ENCODE assay signal across 16 cellular contexts in the genomic region with DNA sequence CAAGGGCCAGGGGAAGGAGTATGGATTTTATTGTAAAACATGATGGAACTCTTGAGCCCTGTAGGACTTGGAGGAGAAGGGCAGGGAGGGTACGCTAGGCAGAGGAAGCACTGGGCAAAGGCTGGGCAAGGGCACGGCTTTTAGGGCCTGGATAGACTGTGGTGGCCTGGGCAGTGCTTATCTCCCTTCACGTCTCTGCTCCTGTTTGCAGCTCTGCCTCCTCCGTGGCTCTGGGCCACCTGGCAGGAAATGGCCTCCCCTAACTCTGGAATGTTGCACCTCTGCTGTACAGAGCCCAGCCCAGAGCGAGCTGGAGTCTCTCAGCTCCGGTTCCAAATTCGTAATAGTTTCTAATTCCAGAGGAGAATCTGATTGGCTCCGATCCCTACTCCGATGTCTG. TPM values are rescaled to one million over a fixed set of nuclear protein-coding genes. Genes with fewer than 3 reads are reported as not detected.
DNase-seq lines count a peak whose midpoint lies in the region; ATAC-seq, FAIRE-seq and TF ChIP-seq lines count a peak whose summit lies in the region.
"Had no signal": no experiment of that assay in that cellular context is flagged by ENCODE, and none has a peak within 500 bp of the region (broad histone marks: within the 10 kb centered on the region; RNA-seq: fewer than 3 reads in every experiment).

No MANE protein-coding gene starts in this region.

- CTCF ChIA-PET in H1 (lab: Charles Lee; ENCODE audit: partially characterized antibody): interaction anchor here (0.6 to 1.1 kb wide), 5 partner anchors 19 to 407 kb away, joined by 3 to 4 read pairs (median 3); no protein-coding TSS in a partner anchor

- no peak overlapping the region for H4K5ac ChIP-seq in H1 (ENCODE audit: insufficient read length, low read depth, low read length)

- TF ChIP-seq RAD21 in H1 (IDR thresholded peaks at IDR 0.05 in 1 of 2, conservative IDR thresholded peaks at IDR 0.05 in 1 of 2; ENCODE audit: low read depth in 2 of 2, low read length in 2 of 2): no peak

- H3K4ac ChIP-seq in H1 (replicated peaks; ENCODE audit: insufficient read length, low read depth, low read length) (no peak overlapping the region), neuronal stem cell (ENCODE audit: low read length) (no peak overlapping the region)

- H3K23me2 ChIP-seq in H1 (ENCODE audit: low read depth, low read length): no peaks in the 10 kb centered on the region

- H3K4me2 ChIP-seq in GM23338 (no peak overlapping the region), H1 (ENCODE audit: insufficient read depth in 1 of 2, low read depth in 2 of 2, low read length in 2 of 2) (no peak overlapping the region), neuronal stem cell (ENCODE audit: insufficient read depth, low read length, poor library complexity, severe bottlenecking) (no peak overlapping the region)
- H3K4me2 ChIP-seq: A549 had no signal

- H4K8ac ChIP-seq in H1 (ENCODE audit: extremely low read depth, insufficient read depth, low read length) (no peak overlapping the region), neuronal stem cell (ENCODE audit: low read depth, low read length) (no peak overlapping the region)

- no peaks in the 10 kb centered on the region; the same call in 1 of the 3 replicates for H3K9me3 Mint-ChIP-seq in GM23338
- H3K9me3 Mint-ChIP-seq: CD8-positive, alpha-beta T cell had no signal

- H4K20me1 ChIP-seq in GM23338 (replicated peaks; ENCODE audit: insufficient read depth) (no peaks in the 10 kb centered on the region), H1 (replicated peaks in 1 of 2; ENCODE audit: control insufficient read depth in 1 of 2, insufficient read depth in 2 of 2, low read length in 2 of 2) (no peaks in the 10 kb centered on the region)

- H3K56ac ChIP-seq in H1 (replicated peaks; ENCODE audit: insufficient read length, low read depth, low read length): no peak overlapping the region

- peak overlapping the region; percentile 15; the same call in 1 of the 2 replicates for H3K18ac ChIP-seq in H1 (ENCODE audit: extremely low read depth, low read length)
- peak overlapping the region; percentile 63 for H3K18ac ChIP-seq in neuronal stem cell (ENCODE audit: low read length)

- H2BK5ac ChIP-seq in H1 (ENCODE audit: low read depth, low read length) (no peak overlapping the region), neuronal stem cell (ENCODE audit: low read length) (no peak overlapping the region)

- no peak for TF ChIP-seq EP300 in H1 (IDR thresholded peaks at IDR 0.05; ENCODE audit: borderline replicate concordance in 1 of 2, low read depth in 2 of 2, low read length in 2 of 2)

- H3K79me1 ChIP-seq in H1 (ENCODE audit: low read depth, low read length): no peaks in the 10 kb centered on the region
- no peaks in the 10 kb centered on the region for H3K79me1 ChIP-seq in neuronal stem cell (ENCODE audit: low read depth, low read length)

- TF ChIP-seq POLR2A in H1 (IDR thresholded peaks at IDR 0.05; ENCODE audit: control extremely low read depth in 1 of 2, low read depth in 2 of 2, low read length in 2 of 2): no peak

- H3K27ac ChIP-seq in left ventricle myocardium inferior (replicated peaks) (no peak overlapping the region), GM23338 (ENCODE audit: low read depth) (no peak overlapping the region), H1 (ENCODE audit: low read depth, low read length) (no peak overlapping the region), neuronal stem cell (replicated peaks; ENCODE audit: low read length) (no peak overlapping the region)
- H3K27ac ChIP-seq: 22Rv1, A549, HL-60 had no signal

- TF ChIP-seq CTCF in left ventricle myocardium inferior (IDR thresholded peaks at IDR 0.05; ENCODE audit: borderline replicate concordance) (no peak), GM23338 (conservative IDR thresholded peaks at IDR 0.05; ENCODE audit: low read depth in 2 of 2) (no peak), H1 (IDR thresholded peaks at IDR 0.05; ENCODE audit: control extremely low read depth in 1 of 3, insufficient read depth in 1 of 3, low read depth in 1 of 3, low read length in 3 of 3) (no peak)

- H3K4me1 ChIP-seq in left ventricle myocardium inferior (no peaks in the 10 kb centered on the region), GM23338 (ENCODE audit: insufficient read depth) (peaks cover 4% of the 10 kb centered on the region), H1 (replicated peaks in 1 of 4; ENCODE audit: control insufficient read depth in 3 of 4, insufficient read depth in 4 of 4, low read length in 3 of 4) (peaks cover 0 to 8% (median 4%) of the 10 kb centered on the region in 4 experiments; a peak in 5 of 7 replicates), neuronal stem cell (ENCODE audit: control insufficient read depth in 2 of 2, insufficient read depth in 1 of 2, low read depth in 1 of 2, low read length in 2 of 2) (peaks cover 0 to 10% of the 10 kb centered on the region in 2 donors)
- H3K4me1 ChIP-seq: A549 had no signal

- no peak overlapping the region for H3K23ac ChIP-seq in H1 (ENCODE audit: insufficient read length)
- peak overlapping the region; percentile 3 for H3K23ac ChIP-seq in neuronal stem cell (ENCODE audit: low read depth, low read length, poor library complexity)

- H3K27ac Mint-ChIP-seq in GM23338: no peak overlapping the region
- H3K27ac Mint-ChIP-seq: CD8-positive, alpha-beta T cell had no signal

- POLR2A ChIA-PET in H1 (lab: Charles Lee; ENCODE audit: partially characterized antibody): interaction anchor here (5.0 kb wide), 1 partner anchor 12 kb away, joined by 44 read pairs; a partner anchor contains a TSS

- no peaks in the 10 kb centered on the region for H3K36me3 Mint-ChIP-seq in GM23338 (ENCODE audit: low read depth)
- H3K36me3 Mint-ChIP-seq: CD8-positive, alpha-beta T cell had no signal

- no peaks in the 10 kb centered on the region for H3K36me3 ChIP-seq in left ventricle myocardium inferior
- no peaks in the 10 kb centered on the region for H3K36me3 ChIP-seq in GM23338 (ENCODE audit: insufficient read depth)
- no peaks in the 10 kb centered on the region for H3K36me3 ChIP-seq in H1 (ENCODE audit: control insufficient read depth in 2 of 4, insufficient read depth in 4 of 4, low read length in 3 of 4)
- H3K36me3 ChIP-seq in neuronal stem cell (replicated peaks in 1 of 2; ENCODE audit: control insufficient read depth in 2 of 2, insufficient read depth in 2 of 2, low read length in 2 of 2): no peaks in the 10 kb centered on the region

- no peaks in the 10 kb centered on the region for H3K79me2 ChIP-seq in GM23338 (replicated peaks; ENCODE audit: insufficient read depth)
- no peaks in the 10 kb centered on the region for H3K79me2 ChIP-seq in H1 (ENCODE audit: control insufficient read depth in 1 of 2, insufficient read depth in 2 of 2, low read length in 2 of 2)

- no peak overlapping the region for H3K4me3 Mint-ChIP-seq in GM23338
- H3K4me3 Mint-ChIP-seq: CD8-positive, alpha-beta T cell had no signal

- peak; percentile 27 for ATAC-seq in Right ventricle myocardium inferior
- ATAC-seq in GM23338: no peak
- no peak for ATAC-seq in HG03159 (IDR thresholded peaks at IDR 0.05; ENCODE audit: unreplicated experiment)
- ATAC-seq: CD8-positive, alpha-beta T cell had no signal

- H3K4me1 Mint-ChIP-seq in GM23338: peaks cover 19% of the 10 kb centered on the region

- H3K9ac ChIP-seq in H1 (replicated peaks in 1 of 4; ENCODE audit: extremely low read depth in 1 of 4, low read depth in 3 of 4, low read length in 3 of 4): no peak overlapping the region
- no peak overlapping the region for H3K9ac ChIP-seq in neuronal stem cell (ENCODE audit: low read depth, low read length, poor library complexity)

- no peak for DNase-seq in Right ventricle myocardium inferior (ENCODE audit: missing footprints)
- no peak for DNase-seq in left ventricle myocardium inferior
- no peak for DNase-seq in GM23338 (ENCODE audit: low spot score)
- no peak for DNase-seq in H1 (ENCODE audit: low read depth in 1 of 2, low spot score in 2 of 2)
- no peak for DNase-seq in neuronal stem cell (ENCODE audit: low spot score)
- DNase-seq in NCI-H345 (lab: John Stamatoyannopoulos, UW): no peak
- DNase-seq: AML-193; Calu3; CD8-positive, alpha-beta T cell; DMS79 treated with DMSO at 0.1 percent for 48 hours; GF-D8; HCEC 1CT had no signal

- H3K9me2 ChIP-seq in GM23338 (ENCODE audit: insufficient read depth): no peaks in the 10 kb centered on the region; the same call in 1 of the 2 replicates

- H3K27me3 ChIP-seq in left ventricle myocardium inferior (ENCODE audit: low read depth): no peaks in the 10 kb centered on the region
- H3K27me3 ChIP-seq in GM23338 (ENCODE audit: insufficient read depth): no peaks in the 10 kb centered on the region
- no peaks in the 10 kb centered on the region for H3K27me3 ChIP-seq in H1 (replicated peaks in 1 of 4; ENCODE audit: control insufficient read depth in 3 of 4, extremely low read depth in 1 of 4, insufficient read depth in 3 of 4, low read length in 3 of 4)
- peaks cover 0 to 28% (median 0%) of the 10 kb centered on the region in 3 experiments for H3K27me3 ChIP-seq in neuronal stem cell (ENCODE audit: control insufficient read depth in 3 of 3, insufficient read depth in 3 of 3, low read depth in 1 of 3, low read length in 3 of 3)

- H3K14ac ChIP-seq in H1 (ENCODE audit: insufficient read length): no peak overlapping the region
- H3K14ac ChIP-seq in neuronal stem cell (ENCODE audit: low read length): no peak overlapping the region

- no peak overlapping the region for H2BK15ac ChIP-seq in H1 (ENCODE audit: low read length)
- H2BK15ac ChIP-seq in neuronal stem cell (ENCODE audit: low read length): peak overlapping the region; percentile 1

- H3K4me3 ChIP-seq in left ventricle myocardium inferior (no peak overlapping the region), GM23338 (no peak overlapping the region), H1 (ENCODE audit: extremely low read depth in 1 of 4, insufficient read depth in 2 of 4, low read depth in 3 of 4, low read length in 4 of 4) (no peak overlapping the region), neuronal stem cell (ENCODE audit: low read length in 2 of 2) (no peak overlapping the region)
- H3K4me3 ChIP-seq: A549 had no signal

- no peaks in the 10 kb centered on the region for H3K9me3 ChIP-seq in left ventricle myocardium inferior (replicated peaks)
- no peaks in the 10 kb centered on the region for H3K9me3 ChIP-seq in H1 (ENCODE audit: insufficient read depth in 2 of 2, low read depth in 1 of 2, low read length in 1 of 2)
- no peaks in the 10 kb centered on the region for H3K9me3 ChIP-seq in neuronal stem cell (replicated peaks in 1 of 2; ENCODE audit: control insufficient read depth in 2 of 2, insufficient read depth in 1 of 2, low read depth in 1 of 2, low read length in 2 of 2)
- H3K9me3 ChIP-seq: A549 had no signal

- intact Hi-C loops in Right ventricle myocardium inferior (cut with DNase I) (no loop called here), left ventricle myocardium inferior (cut with micrococcal nuclease) (no loop called here)

- no peaks in the 10 kb centered on the region for H3F3A ChIP-seq in GM23338 (replicated peaks; ENCODE audit: low read depth)

- peak overlapping the region; percentile 47 for H4K91ac ChIP-seq in H1 (replicated peaks; ENCODE audit: insufficient read length, low read length)
- no peak overlapping the region for H4K91ac ChIP-seq in neuronal stem cell (ENCODE audit: low read depth, low read length, poor library complexity)

- peaks cover 15% of the 10 kb centered on the region for H3K27me3 Mint-ChIP-seq in GM23338 (ENCODE audit: insufficient read depth, low read depth, poor library complexity)

- 91% methylated on average over 9 of the region's 9 CpGs; no CpG with 5 or more reads in 1 of the 2 experiments for WGBS in H1 (ENCODE audit: extremely low coverage in 1 of 2, insufficient coverage in 1 of 2, insufficient read length in 1 of 2, insufficient replicate concordance in 2 of 2, low coverage in 1 of 2, low lambda C conversion rate in 2 of 2, missing lambda C conversion rate in 1 of 2), 2 experiments
- no CpG with 5 or more reads among the region's 9 CpGs for WGBS in neuronal stem cell (ENCODE audit: extremely low coverage in 2 of 2, insufficient read length in 2 of 2, insufficient replicate concordance in 1 of 2), 2 donors

- no peak overlapping the region for H2BK20ac ChIP-seq in H1 (ENCODE audit: low read length)

- H2AFZ ChIP-seq in GM23338: peak overlapping the region; percentile 83; the same call in 1 of the 2 replicates
- no peak overlapping the region for H2AFZ ChIP-seq in H1 (ENCODE audit: low read length)
- H2AFZ ChIP-seq in neuronal stem cell (ENCODE audit: low read length): no peak overlapping the region

- H2BK12ac ChIP-seq in H1 (ENCODE audit: low read depth, low read length): 0 out of 2 replicates have a peak overlapping the region, but pooled peaks have one; percentile 5
- no peak overlapping the region for H2BK12ac ChIP-seq in neuronal stem cell (ENCODE audit: low read length)

- FAIRE-seq in H1 (lab: Jason Lieb, UNC): no peak
- FAIRE-seq: A549 had no signal

- H2BK120ac ChIP-seq in H1 (replicated peaks; ENCODE audit: low read depth, low read length) (no peak overlapping the region), neuronal stem cell (ENCODE audit: low read depth, low read length) (no peak overlapping the region)

- H2AK5ac ChIP-seq in H1 (ENCODE audit: low read depth, low read length) (no peak overlapping the region), neuronal stem cell (ENCODE audit: low read depth, low read length) (peak overlapping the region; percentile 30)

RNA-seq across cellular contexts. Expression of a gene that starts 12.2 kb away (rescaled TPM):
- total RNA-seq in Right ventricle myocardium inferior: 10.4 TPM
- total RNA-seq in left ventricle myocardium inferior: 12.4 TPM
- 132 and 160 TPM in 2 replicates for total RNA-seq in GM23338 (2014; rRNA removed; shearing (Covaris generic))
- polyA plus RNA-seq in GM23338 (2016; fragmentation: Nextera tagmentation; extraction: Ambion mirVana): 25.4 and 27.3 TPM in 2 replicates
- total RNA-seq in H1 (2021; fragmentation: NEBNext Ultra II Directional; extraction: Animal tissue kit (Norgen Biotek cat#: 25700)): 40.0 and 53.1 TPM in 2 replicates
- polyA plus RNA-seq in H1 (2011; rRNA removed): 26.4 and 52.2 TPM in 2 replicates
- 118 TPM for polyA plus RNA-seq in H1 (2011; cell fraction: cytosol; rRNA removed)
- 43.8 TPM for polyA plus RNA-seq in H1 (2011; cell fraction: nucleus; rRNA removed)
- polyA plus RNA-seq in H1 (2012, experiment 1 of 2): 62.3 to 83.5 TPM (median 69.6 TPM) in 4 replicates
- 21.7 TPM for polyA plus RNA-seq in H1 (2012, experiment 2 of 2)
- polyA plus RNA-seq in H1 (2013, experiment 1 of 2): 25.8 TPM
- polyA plus RNA-seq in H1 (2013, experiment 2 of 2): 30.5 TPM
- 21.7 and 32.5 TPM in 2 replicates for polyA minus RNA-seq in H1 (2011; rRNA and poly(A)+ RNA removed)
- 81.5 TPM for polyA minus RNA-seq in H1 (2011; cell fraction: cytosol; rRNA and poly(A)+ RNA removed)
- 67.2 TPM for polyA minus RNA-seq in H1 (2011; cell fraction: nucleus; rRNA and poly(A)+ RNA removed)
- polyA plus RNA-seq in neuronal stem cell (2013, experiment 1 of 2): 5.7 TPM
- polyA plus RNA-seq in neuronal stem cell (2013, experiment 2 of 2): 6.0 TPM
- total RNA-seq: CD8-positive, alpha-beta T cell had no signal
